Comparison of ENCODE assay signal across 15 cellular contexts in the genomic region with DNA sequence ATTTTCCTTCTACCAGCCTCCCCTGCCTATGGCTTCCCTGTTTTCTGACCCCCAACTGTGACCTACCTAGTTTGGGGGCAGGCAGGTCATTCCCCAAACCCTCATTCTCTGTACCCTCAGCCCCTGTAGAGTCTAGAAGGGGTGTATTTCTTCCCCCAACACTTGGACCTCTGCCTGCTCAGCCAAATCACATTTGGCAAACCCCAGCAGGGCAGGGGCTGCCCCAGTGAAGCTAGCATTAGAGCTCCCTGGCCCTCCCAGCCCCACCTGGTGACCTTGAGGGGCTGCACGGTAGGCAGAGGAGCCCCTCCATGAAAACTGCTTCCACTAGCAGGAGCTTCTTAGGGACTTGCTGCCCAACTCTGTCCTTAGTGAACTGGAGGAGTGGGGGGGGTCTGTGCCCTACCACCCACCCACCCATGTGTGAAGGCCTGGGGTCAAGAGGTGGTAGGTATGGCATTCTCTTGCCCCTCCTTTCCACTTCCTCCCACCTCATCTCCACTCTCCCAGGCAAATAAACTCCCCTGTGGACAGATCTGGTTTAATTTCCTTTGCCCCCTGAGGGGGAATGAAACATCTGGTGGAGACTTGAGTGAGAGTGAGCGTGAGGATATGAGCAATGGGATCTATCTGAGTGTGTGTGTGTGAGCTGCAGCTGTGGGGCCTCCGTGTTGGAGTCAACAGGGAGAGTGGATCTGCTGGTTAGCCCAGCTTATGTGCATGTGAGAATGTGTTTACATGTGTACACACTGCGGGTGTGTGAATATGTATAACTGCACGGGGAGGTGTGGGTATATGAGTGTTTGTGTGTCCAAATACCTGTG. TPM values are rescaled to one million over a fixed set of nuclear protein-coding genes. Genes with fewer than 3 reads are reported as not detected.
A peak's percentile ranks its signal among the peaks of the same experiment; 100 is the strongest.
DNase-seq lines count a peak whose midpoint lies in the region; ATAC-seq, FAIRE-seq and TF ChIP-seq lines count a peak whose summit lies in the region.
"Had no signal": no experiment of that assay in that cellular context is flagged by ENCODE, and none has a peak within 500 bp of the region (broad histone marks: within the 10 kb centered on the region; RNA-seq: fewer than 3 reads in every experiment).

No MANE protein-coding gene starts in this region.

- H3K4me3 Mint-ChIP-seq in natural killer cell treated with Interleukin-12 subunit alpha and Interleukin-12 subunit beta and Interleukin-15 and Interleukin-18, amount 100 ng/mL, for 72 hours = peak overlapping the region; percentile 86
- no peak overlapping the region for H3K4me3 Mint-ChIP-seq in natural killer cell

- no peak overlapping the region for H3K9ac ChIP-seq in kidney (ENCODE audit: low read length in 2 of 2)

- no peaks in the 10 kb centered on the region for H3K36me3 Mint-ChIP-seq in natural killer cell treated with Interleukin-12 subunit alpha and Interleukin-12 subunit beta and Interleukin-15 and Interleukin-18, amount 100 ng/mL, for 72 hours
- no peaks in the 10 kb centered on the region for H3K36me3 Mint-ChIP-seq in natural killer cell

- TF ChIP-seq CTCF in natural killer cell (IDR thresholded peaks at IDR 0.05) = no peak
- no peak for TF ChIP-seq CTCF in foreskin keratinocyte (conservative IDR thresholded peaks at IDR 0.05)
- no peak for TF ChIP-seq CTCF in kidney (IDR thresholded peaks at IDR 0.05; ENCODE audit: borderline replicate concordance, extremely low read depth, insufficient read depth)

- H3K4me1 Mint-ChIP-seq in natural killer cell treated with Interleukin-12 subunit alpha and Interleukin-12 subunit beta and Interleukin-15 and Interleukin-18, amount 100 ng/mL, for 72 hours (ENCODE audit: low read depth in 2 of 2) = peaks cover 59 to 63% of the 10 kb centered on the region in 2 donors
- H3K4me1 Mint-ChIP-seq in natural killer cell = peaks cover 51 to 86% of the 10 kb centered on the region in 2 donors

- no peak overlapping the region for H3K27ac Mint-ChIP-seq in natural killer cell treated with Interleukin-12 subunit alpha and Interleukin-12 subunit beta and Interleukin-15 and Interleukin-18, amount 100 ng/mL, for 72 hours
- peak overlapping the region in 1 of 2 donors; percentile 68 for H3K27ac Mint-ChIP-seq in natural killer cell

- H3K27ac ChIP-seq in foreskin keratinocyte = no peak overlapping the region
- no peak overlapping the region for H3K27ac ChIP-seq in kidney (ENCODE audit: low read depth in 2 of 2, low read length in 2 of 2)
- H3K27ac ChIP-seq: right atrium auricular region had no signal

- no peak for FAIRE-seq in kidney (lab: Jason Lieb, UNC)

- no peak for DNase-seq in natural killer cell treated with Interleukin-12 subunit alpha and Interleukin-12 subunit beta and Interleukin-15 and Interleukin-18, amount 100 ng/mL, for 72 hours (ENCODE audit: low spot score)
- DNase-seq in natural killer cell (no peak), RPMI7951 (ENCODE audit: low read depth) (peak; percentile 75), foreskin keratinocyte (peak in 1 of 2 donors; percentile 48), kidney (no peak), COR-L47 (lab: John Stamatoyannopoulos, UW) (no peak)
- no peak for DNase-seq in stimulated activated CD4-positive, alpha-beta T cell treated with anti-CD3 and anti-CD28 coated beads, Interleukin-4, amount 100 ng/mL, for 4 hours
- DNase-seq: activated CD4-positive, alpha-beta T cell treated with anti-CD3 and anti-CD28 coated beads, Interleukin-2, amount 50 U/mL, for 1 hour; activated gamma-delta T cell treated with Interleukin-2 at 50 U/mL for 16 hours; mesenchymal stem cell; stimulated activated CD4-positive, alpha-beta T cell treated with anti-CD3 and anti-CD28 coated beads, Interleukin-4, amount 100 ng/mL, for 24 hours had no signal

- intact Hi-C loops in natural killer cell (cut with micrococcal nuclease) (no loop called here), kidney (cut with DNase I) (no loop called here)

- peaks cover 76% of the 10 kb centered on the region for H3K27me3 ChIP-seq in foreskin keratinocyte

- no peaks in the 10 kb centered on the region for H3K36me3 ChIP-seq in kidney (ENCODE audit: control insufficient read depth in 1 of 2, insufficient read depth in 2 of 2, low read length in 2 of 2)
- H3K36me3 ChIP-seq: right atrium auricular region had no signal

- H3K4me3 ChIP-seq in kidney (ENCODE audit: low read length in 2 of 2) = no peak overlapping the region

- no peaks in the 10 kb centered on the region for H3K9me3 Mint-ChIP-seq in natural killer cell treated with Interleukin-12 subunit alpha and Interleukin-12 subunit beta and Interleukin-15 and Interleukin-18, amount 100 ng/mL, for 72 hours
- no peaks in the 10 kb centered on the region for H3K9me3 Mint-ChIP-seq in natural killer cell

- H3K4me1 ChIP-seq in foreskin keratinocyte (peaks cover 5% of the 10 kb centered on the region), kidney (ENCODE audit: control insufficient read depth in 1 of 2, insufficient read depth in 1 of 2, low read depth in 1 of 2, low read length in 2 of 2) (peaks cover 8 to 12% of the 10 kb centered on the region in 2 donors)

- ATAC-seq in natural killer cell treated with Interleukin-12 subunit alpha and Interleukin-12 subunit beta and Interleukin-15 and Interleukin-18, amount 100 ng/mL, for 72 hours = no peak
- ATAC-seq in natural killer cell = no peak
- peak; percentile 41 for ATAC-seq in foreskin keratinocyte
- no peak for ATAC-seq in HG03280 (IDR thresholded peaks at IDR 0.05; ENCODE audit: unreplicated experiment)

- peaks cover 70 to 89% of the 10 kb centered on the region in 2 donors for H3K27me3 Mint-ChIP-seq in natural killer cell treated with Interleukin-12 subunit alpha and Interleukin-12 subunit beta and Interleukin-15 and Interleukin-18, amount 100 ng/mL, for 72 hours
- peaks cover 75 to 85% of the 10 kb centered on the region in 2 donors for H3K27me3 Mint-ChIP-seq in natural killer cell (ENCODE audit: low read depth in 2 of 2)

- no peaks in the 10 kb centered on the region for H3K9me3 ChIP-seq in kidney (ENCODE audit: control insufficient read depth in 1 of 2, low read length in 2 of 2)
- H3K9me3 ChIP-seq: right atrium auricular region had no signal

RNA-seq across cellular contexts. Expression of a gene that starts 1.6 kb away (rescaled TPM):
- total RNA-seq in natural killer cell treated with Interleukin-12 subunit alpha and Interleukin-12 subunit beta and Interleukin-15 and Interleukin-18, amount 100 ng/mL, for 72 hours = under 1 TPM in 1 of 2 donors, not detected in 1; 0.73 TPM
- total RNA-seq in natural killer cell = under 1 TPM in 1 of 3 donors, not detected in 2; 0.82 TPM
- total RNA-seq in RPMI7951 (2014; rRNA removed; shearing (Covaris generic)) = 1.7 and 4.1 TPM in 2 replicates
- total RNA-seq in foreskin keratinocyte = 1.2 and 1.3 TPM in 2 replicates
- 2.9 and 3.3 TPM in 2 replicates for polyA plus RNA-seq in foreskin keratinocyte
- 0.16 TPM for total RNA-seq in kidney
- polyA plus RNA-seq in kidney (ENCODE audit: insufficient read depth, low read depth, low replicate concordance) = 0.71 TPM
- total RNA-seq: epithelial cell of proximal tubule had no signal

RNA-seq across cellular contexts. Expression of a gene that starts 11.3 kb away (rescaled TPM):
- 100 to 1,000 TPM; 262 to 355 TPM for total RNA-seq in natural killer cell treated with Interleukin-12 subunit alpha and Interleukin-12 subunit beta and Interleukin-15 and Interleukin-18, amount 100 ng/mL, for 72 hours
- total RNA-seq in natural killer cell = 10 to 100 TPM; 28.6 to 39.3 (median 34.9) TPM
- 89.3 and 108 TPM in 2 replicates for total RNA-seq in RPMI7951 (2014; rRNA removed; shearing (Covaris generic))
- 200 and 237 TPM in 2 replicates for total RNA-seq in foreskin keratinocyte
- polyA plus RNA-seq in foreskin keratinocyte = 188 and 221 TPM in 2 replicates
- 70.1 TPM for total RNA-seq in kidney
- 49.3 TPM for polyA plus RNA-seq in kidney (ENCODE audit: insufficient read depth, low read depth, low replicate concordance)

RNA-seq across cellular contexts. Expression of a gene that starts 32.7 kb away (rescaled TPM):
- 1 to 10 TPM; 2.5 to 6.1 TPM for total RNA-seq in natural killer cell treated with Interleukin-12 subunit alpha and Interleukin-12 subunit beta and Interleukin-15 and Interleukin-18, amount 100 ng/mL, for 72 hours
- 1 to 10 TPM; 2.4 to 4.1 (median 3.8) TPM for total RNA-seq in natural killer cell
- 0.84 TPM in 1 of 2 replicates, not detected in the other for total RNA-seq in RPMI7951 (2014; rRNA removed; shearing (Covaris generic))
- 0.46 and 0.48 TPM in 2 replicates for total RNA-seq in foreskin keratinocyte
- 0.71 and 0.85 TPM in 2 replicates for polyA plus RNA-seq in foreskin keratinocyte
- 3.1 TPM for total RNA-seq in kidney
- polyA plus RNA-seq in kidney (ENCODE audit: insufficient read depth, low read depth, low replicate concordance) = 1.5 TPM
- total RNA-seq: epithelial cell of proximal tubule, SK-MEL-5 had no signal
